Comparison of ENCODE assay signal across 8 cellular contexts in the genomic region with DNA sequence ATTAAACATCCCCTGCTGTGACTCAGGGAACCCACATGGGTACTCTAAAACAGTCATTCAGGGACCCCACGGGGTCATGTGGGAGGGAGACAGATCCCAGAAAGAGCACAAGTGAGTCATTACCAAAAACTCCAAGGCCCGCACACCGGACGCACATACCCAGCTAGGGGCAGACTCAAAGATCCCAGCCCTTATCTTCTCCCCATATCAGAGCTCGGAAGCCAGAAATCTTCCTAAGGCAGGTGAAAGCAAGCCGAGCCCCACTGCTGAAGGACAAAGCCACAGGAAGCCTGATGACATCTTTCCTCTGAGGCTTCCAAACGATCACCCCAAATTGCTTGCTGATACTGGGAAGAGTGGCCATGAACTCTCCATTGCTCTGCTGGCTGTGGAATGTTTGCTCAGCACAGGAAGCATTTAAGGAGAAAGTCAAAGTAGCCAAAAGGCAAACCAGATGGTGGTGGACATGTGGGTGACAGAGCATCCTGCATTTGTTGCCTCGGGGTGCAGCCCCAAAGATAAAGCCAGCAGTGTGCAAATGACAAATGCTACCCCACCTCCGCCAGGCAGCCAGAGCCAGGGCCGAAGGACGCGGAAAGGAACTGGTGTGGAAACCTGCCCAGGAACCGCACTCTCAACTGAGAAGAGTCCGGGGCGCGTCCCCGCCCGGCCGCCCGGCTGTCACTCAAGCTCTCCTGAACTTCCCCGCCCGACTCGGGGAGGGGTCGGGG. TPM values are rescaled to one million over a fixed set of nuclear protein-coding genes. Genes with fewer than 3 reads are reported as not detected.
DNase-seq lines count a peak whose midpoint lies in the region; ATAC-seq and TF ChIP-seq lines count a peak whose summit lies in the region.

No MANE protein-coding gene starts in this region.

- peak; percentile 18 for ATAC-seq in sciatic nerve

- peak overlapping the region; percentile 92 for H3K4me3 ChIP-seq in GM06990 (replicated peaks; ENCODE audit: low read depth, low read length)

- peaks cover 16% of the 10 kb centered on the region for H3K36me3 ChIP-seq in GM06990 (ENCODE audit: control insufficient read depth, insufficient read depth, low read length)

- DNase-seq in GM06990 (ENCODE audit: extremely low read depth, insufficient read length) (peak; percentile 82), H4 (ENCODE audit: low spot score) (peak; percentile 61), LHCN-M2 (ENCODE audit: low read depth) (peak; percentile 91), T-helper 9 cell (peak; percentile 54), astrocyte of the hippocampus (ENCODE audit: low read depth, low spot score) (peak; percentile 88), hippocampal formation (lab: John Stamatoyannopoulos, UW) (peak; percentile 46 to 70), sciatic nerve (ENCODE audit: low spot score) (peak; percentile 81), ecto neural progenitor cell (ENCODE audit: low spot score) (no peak)

- intact Hi-C loops in sciatic nerve (cut with DNase I): no loop called here

- no peak for TF ChIP-seq CTCF in GM06990 (IDR thresholded peaks at IDR 0.05; ENCODE audit: insufficient read depth, low read length, poor library complexity, severe bottlenecking)

- no peaks in the 10 kb centered on the region for H3K27me3 ChIP-seq in GM06990 (replicated peaks; ENCODE audit: control insufficient read depth, insufficient read depth, low read length)

RNA-seq across cellular contexts. Expression of gene ACTR1B, which starts 0.8 kb away (rescaled TPM):
- 31.0 and 31.4 TPM in 2 replicates for total RNA-seq in H4 (2014; rRNA removed; shearing (Covaris generic))
- total RNA-seq in LHCN-M2 (2014; rRNA removed) (74.0 and 76.6 TPM in 2 replicates), sciatic nerve (62.9 TPM)
- 88.8 TPM for polyA plus RNA-seq in LHCN-M2 (2012)

RNA-seq across cellular contexts. Expression of gene C2orf92, which starts 6.5 kb away (rescaled TPM):
- total RNA-seq in H4 (2014; rRNA removed; shearing (Covaris generic)): 0.84 and 1.6 TPM in 2 replicates
- total RNA-seq in LHCN-M2 (2014; rRNA removed) (0.80 and 0.83 TPM in 2 replicates), sciatic nerve (17.7 TPM)
- 1.7 TPM for polyA plus RNA-seq in LHCN-M2 (2012)

RNA-seq across cellular contexts. Expression of gene COX5B, which starts 17.2 kb away (rescaled TPM):
- total RNA-seq in H4 (2014; rRNA removed; shearing (Covaris generic)): 385 and 479 TPM in 2 replicates
- total RNA-seq in LHCN-M2 (2014; rRNA removed) (219 and 247 TPM in 2 replicates), sciatic nerve (140 TPM)
- 382 TPM for polyA plus RNA-seq in LHCN-M2 (2012)

RNA-seq across cellular contexts. Expression of gene ZAP70, which starts 50.3 kb away (rescaled TPM):
- not detected in 2 replicates for total RNA-seq in H4 (2014; rRNA removed; shearing (Covaris generic))
- total RNA-seq in LHCN-M2 (2014; rRNA removed): 0.40 TPM in 1 of 2 replicates, not detected in the other
- not detected for polyA plus RNA-seq in LHCN-M2 (2012)
- 4.5 TPM for total RNA-seq in sciatic nerve
